In genomic region chr2:62065243-62065642, GRCh38 we compare ENCODE assay signal across 27 cellular contexts.
"Had no signal": no experiment of that assay in that cellular context is flagged by ENCODE, and none has a peak within 500 bp of the region (broad histone marks: within the 10 kb centered on the region; RNA-seq: fewer than 3 reads in every experiment).

No MANE protein-coding gene starts in this region.

- H3K36me3 ChIP-seq: left ventricle myocardium inferior, neural progenitor cell, neutrophil, right atrium auricular region, right lobe of liver, suprapubic skin, thoracic aorta, tibial artery, vagina had no signal

- ATAC-seq: natural killer cell, right lobe of liver had no signal

- H3K9me3 ChIP-seq: neutrophil, right atrium auricular region, right lobe of liver, suprapubic skin, thoracic aorta, tibial artery, vagina had no signal

- H3K4me2 ChIP-seq: hepatocyte, neural progenitor cell, smooth muscle cell had no signal

- H3K4me3 Mint-ChIP-seq: mesothelial cell of epicardium; naive B cell; natural killer cell; nephron progenitor cell; neural progenitor cell; stimulated activated naive CD8-positive, alpha-beta T cell treated with anti-CD3 and anti-CD28 coated beads, Interleukin-15, Interleukin-2, amounts not matched to agents 100 ng/mL and 50 ng/mL, for 24 hours; type B pancreatic cell had no signal

- H3K4me1 ChIP-seq: neural progenitor cell, right atrium auricular region, right lobe of liver, suprapubic skin, tibial artery, vagina had no signal

- H3K79me2 ChIP-seq: hepatocyte had no signal

- H3K4me3 ChIP-seq: hepatocyte, left ventricle myocardium inferior, lung, neural progenitor cell, right atrium auricular region, right lobe of liver, smooth muscle cell, suprapubic skin, thoracic aorta, tibial artery, vagina had no signal

- H3K36me3 Mint-ChIP-seq: mesothelial cell of epicardium, natural killer cell, neural progenitor cell, type B pancreatic cell had no signal

- DNase-seq: islet precursor cell; left ventricle myocardium inferior; mesendoderm; naive B cell; natural killer cell; nephron progenitor cell; occipital lobe; right lobe of liver; stimulated activated CD4-positive, alpha-beta T cell treated with anti-CD3 and anti-CD28 coated beads, Interleukin-1b, Interleukin-23, amount 100 ng/mL, for 48 hours; stimulated activated CD4-positive, alpha-beta T cell treated with anti-CD3 and anti-CD28 coated beads, Interleukin-2, amount 100 ng/mL, for 48 hours; stimulated activated CD4-positive, alpha-beta T cell treated with anti-CD3 and anti-CD28 coated beads, Interleukin-4, amount 100 ng/mL, for 4 hours; stimulated activated CD8-positive, alpha-beta memory T cell treated with anti-CD3 and anti-CD28 coated beads, Interleukin-4, amount 100 ng/mL, for 48 hours; stimulated activated naive CD4-positive, alpha-beta T cell; tibial artery had no signal

- H2AFZ ChIP-seq: hepatocyte, neural progenitor cell had no signal

- H3K9ac ChIP-seq: neural progenitor cell had no signal

- H3K27me3 ChIP-seq: hepatocyte, neural progenitor cell, neutrophil, right atrium auricular region, right lobe of liver, suprapubic skin, tibial artery, vagina had no signal

- H3K27me3 Mint-ChIP-seq: naive B cell; progenitor cell of endocrine pancreas; stimulated activated naive CD8-positive, alpha-beta T cell treated with anti-CD3 and anti-CD28 coated beads, Interleukin-15, Interleukin-2, amounts not matched to agents 100 ng/mL and 50 ng/mL, for 24 hours; type B pancreatic cell had no signal

- H3K27ac ChIP-seq: hepatocyte, left ventricle myocardium inferior, neural progenitor cell, neutrophil, right atrium auricular region, right lobe of liver, suprapubic skin, thoracic aorta, tibial artery, vagina had no signal

- H3K4me1 Mint-ChIP-seq: nephron progenitor cell, neural progenitor cell had no signal

- H3K9me3 Mint-ChIP-seq: natural killer cell; nephron progenitor cell; neural progenitor cell; stimulated activated naive CD8-positive, alpha-beta T cell treated with anti-CD3 and anti-CD28 coated beads, Interleukin-15, Interleukin-2, amounts not matched to agents 100 ng/mL and 50 ng/mL, for 24 hours; type B pancreatic cell had no signal

- H3K27ac Mint-ChIP-seq: mesothelial cell of epicardium; natural killer cell; neural progenitor cell; progenitor cell of endocrine pancreas; stimulated activated naive CD8-positive, alpha-beta T cell treated with anti-CD3 and anti-CD28 coated beads, Interleukin-15, Interleukin-2, amounts not matched to agents 100 ng/mL and 50 ng/mL, for 24 hours; type B pancreatic cell had no signal
